ENCODE assay signal across 20 cellular contexts in the genomic region with DNA sequence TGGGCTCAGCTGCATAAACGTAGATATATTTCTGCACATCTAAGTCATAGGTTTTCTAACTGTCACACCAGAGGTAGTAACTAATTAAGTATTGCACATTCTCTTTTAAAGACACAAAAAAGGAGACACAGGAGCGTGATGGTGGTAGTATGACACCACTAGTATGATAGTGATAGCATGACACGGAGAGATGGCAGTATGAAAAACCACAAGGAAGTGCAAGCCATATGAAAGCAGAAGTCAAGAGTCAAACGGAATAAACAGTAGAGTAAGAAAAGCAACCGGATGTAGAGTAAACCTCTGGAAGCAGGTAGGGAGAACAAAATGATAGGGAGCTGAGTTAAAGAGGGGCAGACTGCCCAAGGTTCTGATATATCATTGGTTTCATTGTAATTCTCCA.
DNase-seq lines count a peak whose midpoint lies in the region; ATAC-seq, FAIRE-seq and TF ChIP-seq lines count a peak whose summit lies in the region.
"Had no signal": no experiment of that assay in that cellular context is flagged by ENCODE, and none has a peak within 500 bp of the region (broad histone marks: within the 10 kb centered on the region; RNA-seq: fewer than 3 reads in every experiment).

No MANE protein-coding gene starts in this region.

- FAIRE-seq in GM12892 (lab: Jason Lieb, UNC) (peak; percentile 42), RCC 7860 (lab: Jason Lieb, UNC) (no peak)
- FAIRE-seq: endothelial cell of umbilical vein, HepG2 had no signal

- peak; percentile 44 for ATAC-seq in GM19468 (IDR thresholded peaks at IDR 0.05; ENCODE audit: extremely low read depth, unreplicated experiment)
- peak; percentile 73 for ATAC-seq in HG03378 (IDR thresholded peaks at IDR 0.05; ENCODE audit: unreplicated experiment)
- ATAC-seq in sciatic nerve, result no peak
- no peak for ATAC-seq in GM21529 (IDR thresholded peaks at IDR 0.05; ENCODE audit: unreplicated experiment)
- ATAC-seq: HepG2, Panc1, psoas muscle had no signal

- no peak for TF ChIP-seq POLR2A in GM12892 (IDR thresholded peaks at IDR 0.05; ENCODE audit: low read depth, low read length)
- TF ChIP-seq POLR2A in erythroblast (IDR thresholded peaks at IDR 0.05; ENCODE audit: low read length), result no peak

- intact Hi-C loops in sciatic nerve (cut with DNase I), result no loop called here

- DNase-seq in GM12892 (ENCODE audit: insufficient read length), result no peak
- peak; percentile 84 for DNase-seq in OCI-M1 (lab: John Stamatoyannopoulos, UW)
- no peak for DNase-seq in sciatic nerve (ENCODE audit: low spot score)
- no peak for DNase-seq in RCC 7860 (ENCODE audit: low spot score)
- no peak for DNase-seq in erythroblast (lab: John Stamatoyannopoulos, UW)
- DNase-seq: activated CD4-positive, alpha-beta T cell treated with anti-CD3 and anti-CD28 coated beads for 1 hour; Caco-2; GOT3; naive B cell; NCI-H1417; NCI-H345; psoas muscle; T-helper 1 cell; testis had no signal

Comparison
In these comparisons a context has a peak if more than half of its experiments do, and no peak if none do; other contexts are left out.
1. ATAC-seq: peak in GM19468 (single experiment) and HG03378 (single experiment); none in sciatic nerve (single experiment) and GM21529 (single experiment).